ENCODE assay signal across 8 cellular contexts in the genomic region with DNA sequence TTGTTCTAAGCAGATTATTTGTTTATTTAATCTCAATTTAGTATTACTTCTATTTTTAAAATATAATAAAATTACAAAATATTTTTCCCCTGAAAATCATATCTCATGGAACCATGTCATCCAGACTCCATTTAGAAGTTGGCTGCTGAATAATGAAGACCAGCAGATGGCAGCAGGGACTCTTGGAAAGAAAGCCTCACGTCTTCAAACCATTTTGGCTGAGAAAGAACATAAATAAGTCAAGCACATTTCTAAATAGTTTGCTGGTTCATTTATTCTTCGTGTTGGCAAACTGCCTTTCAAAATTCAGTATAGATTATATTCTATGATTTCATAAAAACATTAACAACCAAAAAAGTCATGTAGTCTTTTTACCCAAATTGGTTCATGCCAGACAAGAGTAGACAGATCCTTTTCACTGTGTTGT.
A peak's percentile ranks its signal among the peaks of the same experiment; 100 is the strongest.
DNase-seq lines count a peak whose midpoint lies in the region; ATAC-seq and TF ChIP-seq lines count a peak whose summit lies in the region.

No MANE protein-coding gene starts in this region.

- DNase-seq in activated CD8-positive, alpha-beta memory T cell treated with anti-CD3 and anti-CD28 coated beads, Interleukin-2, amount 10 ng/mL, durations not matched to agents 7 days and 5 days = peak; percentile 50
- no peak for DNase-seq in activated CD8-positive, alpha-beta memory T cell treated with anti-CD3 and anti-CD28 coated beads for 24 hours
- DNase-seq in LNCaP clone FGC (ENCODE audit: low read depth) = peak; percentile 41
- DNase-seq in RPMI8226 = peak; percentile 45
- peak; percentile 31 to 69 for DNase-seq in dermis microvascular lymphatic vessel endothelial cell (ENCODE audit: low read depth in 2 of 2)
- peak; percentile 93 for DNase-seq in medulla oblongata (ENCODE audit: extremely low spot score)
- no peak for DNase-seq in GF-D8 (lab: John Stamatoyannopoulos, UW)

- no peaks in the 10 kb centered on the region for H3K36me3 Mint-ChIP-seq in activated CD8-positive, alpha-beta memory T cell treated with anti-CD3 and anti-CD28 coated beads, Interleukin-2, amount 10 ng/mL, durations not matched to agents 7 days and 5 days

- TF ChIP-seq CTCF in LNCaP clone FGC (IDR thresholded peaks at IDR 0.05; ENCODE audit: control insufficient read depth, extremely low read depth, insufficient read depth) = peak; percentile 80

- no peak overlapping the region for H3K4me3 Mint-ChIP-seq in activated CD8-positive, alpha-beta memory T cell treated with anti-CD3 and anti-CD28 coated beads, Interleukin-2, amount 10 ng/mL, durations not matched to agents 7 days and 5 days

- no peak for ATAC-seq in activated CD8-positive, alpha-beta memory T cell treated with anti-CD3 and anti-CD28 coated beads, Interleukin-2, amount 10 ng/mL, durations not matched to agents 7 days and 5 days
- no peak for ATAC-seq in HG02763 (IDR thresholded peaks at IDR 0.05; ENCODE audit: unreplicated experiment)

- no peak overlapping the region for H3K27ac Mint-ChIP-seq in activated CD8-positive, alpha-beta memory T cell treated with anti-CD3 and anti-CD28 coated beads, Interleukin-2, amount 10 ng/mL, durations not matched to agents 7 days and 5 days

- H3K4me1 Mint-ChIP-seq in activated CD8-positive, alpha-beta memory T cell treated with anti-CD3 and anti-CD28 coated beads, Interleukin-2, amount 10 ng/mL, durations not matched to agents 7 days and 5 days = no peaks in the 10 kb centered on the region

- H3K27me3 Mint-ChIP-seq in activated CD8-positive, alpha-beta memory T cell treated with anti-CD3 and anti-CD28 coated beads, Interleukin-2, amount 10 ng/mL, durations not matched to agents 7 days and 5 days = peaks cover 31% of the 10 kb centered on the region

- H3K9me3 Mint-ChIP-seq in activated CD8-positive, alpha-beta memory T cell treated with anti-CD3 and anti-CD28 coated beads, Interleukin-2, amount 10 ng/mL, durations not matched to agents 7 days and 5 days (ENCODE audit: low read depth) = no peaks in the 10 kb centered on the region

- no peak overlapping the region for H3K4me3 ChIP-seq in LNCaP clone FGC (ENCODE audit: low read depth, low read length)

- CTCF ChIA-PET in activated CD8-positive, alpha-beta memory T cell treated with anti-CD3 and anti-CD28 coated beads, Interleukin-2, amount 10 ng/mL, durations not matched to agents 7 days and 5 days (lab: Charles Lee) = interaction anchor here (1.3 kb wide), 1 partner anchor 9 kb away, joined by 4 read pairs; no protein-coding TSS in a partner anchor

Comparison
In these comparisons a context has a peak if more than half of its experiments do, and no peak if none do; other contexts are left out.
1. DNase-seq: peak in activated CD8-positive, alpha-beta memory T cell treated with anti-CD3 and anti-CD28 coated beads, Interleukin-2, amount 10 ng/mL, durations not matched to agents 7 days and 5 days (single experiment), LNCaP clone FGC (single experiment), RPMI8226 (single experiment), dermis microvascular lymphatic vessel endothelial cell (2 of 2) and medulla oblongata (single experiment); none in activated CD8-positive, alpha-beta memory T cell treated with anti-CD3 and anti-CD28 coated beads for 24 hours (single experiment) and GF-D8 (single experiment).